Comparison of ENCODE assay signal across 10 cellular contexts in the genomic region with DNA sequence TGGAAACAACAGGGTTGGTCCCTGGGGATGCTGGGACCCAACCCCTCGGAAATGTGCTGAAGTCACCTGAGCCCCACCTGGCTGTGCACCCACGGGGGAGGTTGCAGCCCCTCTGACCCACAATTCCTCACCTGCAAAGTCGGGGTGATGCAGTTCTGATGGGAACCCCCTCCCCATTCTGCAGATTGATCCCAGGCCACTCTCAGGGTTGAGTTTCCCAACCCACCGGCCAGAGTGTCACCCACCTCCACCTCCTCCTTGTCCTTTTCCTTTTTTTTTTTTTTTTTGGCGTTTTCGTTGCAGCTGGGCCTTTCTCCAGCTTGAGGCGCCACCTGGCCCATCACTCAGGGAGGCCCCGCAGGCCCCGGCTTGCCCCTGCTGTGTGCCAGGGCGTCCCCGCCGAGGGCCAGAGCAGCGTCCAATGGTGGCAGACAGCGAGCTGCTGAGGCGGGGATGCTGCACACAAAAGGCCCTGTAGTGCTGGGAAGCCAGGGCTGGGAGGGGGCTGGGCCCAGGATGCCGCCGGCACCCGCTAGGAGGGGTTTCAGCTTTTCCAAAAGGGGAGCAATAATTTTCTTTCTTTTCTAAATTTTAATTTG. TPM values are rescaled to one million over a fixed set of nuclear protein-coding genes. Genes with fewer than 3 reads are reported as not detected.
DNase-seq lines count a peak whose midpoint lies in the region; ATAC-seq and TF ChIP-seq lines count a peak whose summit lies in the region.
"Had no signal": no experiment of that assay in that cellular context is flagged by ENCODE, and none has a peak within 500 bp of the region (broad histone marks: within the 10 kb centered on the region; RNA-seq: fewer than 3 reads in every experiment).

No MANE protein-coding gene starts in this region.

- WGBS in mammary epithelial cell (ENCODE audit: low coverage, missing lambda C conversion rate), result 3% methylated on average over 18 of the region's 18 CpGs

- H3K27ac Mint-ChIP-seq in nephron, result peak overlapping the region; percentile 73 to 86 (median 82)
- no peak overlapping the region for H3K27ac Mint-ChIP-seq in immature natural killer cell
- H3K27ac Mint-ChIP-seq: activated naive CD4-positive, alpha-beta T cell treated with anti-CD3 and anti-CD28 coated beads, Interleukin-2, amount 10 ng/mL, durations not matched to agents 7 days and 5 days; stimulated activated naive B cell treated with anti-CD40 and anti-IgM and Interleukin-4, amounts not matched to agents 10 μg/mL and 1 μg/mL and 100 μg/mL, for 72 hours had no signal

- no peaks in the 10 kb centered on the region for H4K20me1 ChIP-seq in mammary epithelial cell (ENCODE audit: insufficient read depth, low read length)

- H3K27me3 Mint-ChIP-seq in nephron (ENCODE audit: low read depth), result no peaks in the 10 kb centered on the region
- H3K27me3 Mint-ChIP-seq in immature natural killer cell (ENCODE audit: low read depth in 3 of 3), result peaks cover 6 to 15% (median 8%) of the 10 kb centered on the region in 3 donors
- H3K27me3 Mint-ChIP-seq: activated naive CD4-positive, alpha-beta T cell treated with anti-CD3 and anti-CD28 coated beads, Interleukin-2, amount 10 ng/mL, durations not matched to agents 7 days and 5 days; stimulated activated naive B cell treated with anti-CD40 and anti-IgM and Interleukin-4, amounts not matched to agents 10 μg/mL and 1 μg/mL and 100 μg/mL, for 72 hours had no signal

- intact Hi-C loops in mammary epithelial cell (cut with micrococcal nuclease), result loop anchor here (1.0 kb wide), 1 partner anchor 34 kb away; no protein-coding TSS in a partner anchor

- peak overlapping the region; percentile 72 for H3K4me2 ChIP-seq in mammary epithelial cell (ENCODE audit: insufficient read depth, low read depth, low read length)

- H3K4me3 ChIP-seq in mammary epithelial cell (replicated peaks in 1 of 3; ENCODE audit: insufficient read depth in 1 of 3, low read depth in 2 of 3, low read length in 3 of 3), result no peak overlapping the region

- H3K36me3 ChIP-seq in mammary epithelial cell (ENCODE audit: insufficient read depth, low read length), result no peaks in the 10 kb centered on the region

- peak overlapping the region; percentile 21 for H2AFZ ChIP-seq in mammary epithelial cell (ENCODE audit: low read depth, low read length)

- DNase-seq in NCI-H2107 treated with DMSO at 0.1 percent for 48 hours (lab: John Stamatoyannopoulos, UW; ENCODE audit: unreplicated experiment) (peak; percentile 77), mammary epithelial cell (peak; percentile 79), germinal center (ENCODE audit: low spot score) (no peak), UCSD-AML1 (lab: John Stamatoyannopoulos, UW; ENCODE audit: unreplicated experiment) (no peak), immature natural killer cell (no peak)
- DNase-seq: activated naive CD4-positive, alpha-beta T cell treated with anti-CD3 and anti-CD28 coated beads, Interleukin-2, amount 10 ng/mL, durations not matched to agents 7 days and 5 days; stimulated activated naive B cell treated with anti-CD40 and anti-IgM and Interleukin-4, amounts not matched to agents 10 μg/mL and 1 μg/mL and 100 μg/mL, for 72 hours had no signal

- H3K27ac ChIP-seq in C4-2B, result peak overlapping the region; percentile 68
- H3K27ac ChIP-seq in mammary epithelial cell (ENCODE audit: insufficient read depth, low read depth, low read length), result peak overlapping the region; percentile 8

- peaks cover 36% of the 10 kb centered on the region for H3K79me2 ChIP-seq in mammary epithelial cell (ENCODE audit: insufficient read depth, low read length)

- H3K4me1 ChIP-seq in mammary epithelial cell (ENCODE audit: insufficient read depth, low read length), result peaks cover 58% of the 10 kb centered on the region

- dilution Hi-C loops in mammary epithelial cell (cut with HindIII; ENCODE audit: low sequenced_read_pairs), result no loop called here

- H3K27me3 ChIP-seq in mammary epithelial cell (ENCODE audit: insufficient read depth, low read length), result no peaks in the 10 kb centered on the region

- TF ChIP-seq CTCF in C4-2B (conservative IDR thresholded peaks at IDR 0.05) (no peak), mammary epithelial cell (conservative IDR thresholded peaks at IDR 0.05 in 1 of 2, IDR thresholded peaks at IDR 0.05 in 1 of 2; ENCODE audit: extremely low read depth in 1 of 2, insufficient read depth in 1 of 2, low read depth in 1 of 2, low read length in 2 of 2) (peak in 1 of 2 donors; percentile 22), nephron (IDR thresholded peaks at IDR 0.05; ENCODE audit: unreplicated experiment in 3 of 3) (no peak)

- BruUV-seq in mammary epithelial cell (replicated peaks; lab: Mats Ljungman, UMichigan), result no TSS peak

- CTCF ChIA-PET in mammary epithelial cell (lab: Charles Lee; ENCODE audit: low non-redundant PET), result no interaction called here

- peak overlapping the region; percentile 31 to 46 (median 32) for H3K4me3 Mint-ChIP-seq in nephron
- no peak overlapping the region for H3K4me3 Mint-ChIP-seq in immature natural killer cell
- H3K4me3 Mint-ChIP-seq: activated naive CD4-positive, alpha-beta T cell treated with anti-CD3 and anti-CD28 coated beads, Interleukin-2, amount 10 ng/mL, durations not matched to agents 7 days and 5 days; stimulated activated naive B cell treated with anti-CD40 and anti-IgM and Interleukin-4, amounts not matched to agents 10 μg/mL and 1 μg/mL and 100 μg/mL, for 72 hours had no signal

- in situ Hi-C loops in mammary epithelial cell (cut with MboI; ENCODE audit: low sequenced_read_pairs in 2 of 2), result no loop called here

- no peaks in the 10 kb centered on the region for H3K9me3 Mint-ChIP-seq in nephron
- H3K9me3 Mint-ChIP-seq in immature natural killer cell, result no peaks in the 10 kb centered on the region
- H3K9me3 Mint-ChIP-seq: activated naive CD4-positive, alpha-beta T cell treated with anti-CD3 and anti-CD28 coated beads, Interleukin-2, amount 10 ng/mL, durations not matched to agents 7 days and 5 days; stimulated activated naive B cell treated with anti-CD40 and anti-IgM and Interleukin-4, amounts not matched to agents 10 μg/mL and 1 μg/mL and 100 μg/mL, for 72 hours had no signal

- H3K36me3 Mint-ChIP-seq in nephron (ENCODE audit: low read depth) (peaks cover 11% of the 10 kb centered on the region), immature natural killer cell (no peaks in the 10 kb centered on the region)

- H3K4me1 Mint-ChIP-seq in nephron, result peaks cover 21% of the 10 kb centered on the region
- H3K4me1 Mint-ChIP-seq in immature natural killer cell, result peaks cover 24 to 30% of the 10 kb centered on the region in 2 donors

- H3K9me3 ChIP-seq in mammary epithelial cell (replicated peaks; ENCODE audit: insufficient read depth, low read length), result no peaks in the 10 kb centered on the region

- ATAC-seq in GM18907 (IDR thresholded peaks at IDR 0.05; ENCODE audit: unreplicated experiment), result no peak
- ATAC-seq: stimulated activated naive B cell treated with anti-CD40 and anti-IgM and Interleukin-4, amounts not matched to agents 10 μg/mL and 1 μg/mL and 100 μg/mL, for 72 hours had no signal

- peak overlapping the region; percentile 21 for H3K9ac ChIP-seq in mammary epithelial cell (ENCODE audit: insufficient read depth, low read length)

RNA-seq across cellular contexts. Expression of a gene that starts 4.6 kb away (rescaled TPM):
- total RNA-seq in mammary epithelial cell, result 10 to 100 TPM; 37.2 to 49.7 TPM
- polyA plus RNA-seq in mammary epithelial cell, result 22.5 TPM
- 13.3 TPM for polyA minus RNA-seq in mammary epithelial cell
- 1 to 10 TPM; 1.7 to 4.7 (median 3.5) TPM for polyA plus RNA-seq in immature natural killer cell

RNA-seq across cellular contexts. Expression of a gene that starts 16.0 kb away (rescaled TPM):
- 10 to 100 TPM; 36.2 to 64.3 TPM for total RNA-seq in mammary epithelial cell
- polyA plus RNA-seq in mammary epithelial cell (61.3 TPM), immature natural killer cell (100 to 1,000 TPM in 1 of 3 donors, 10 to 100 TPM in 2; 49.0 to 184 (median 83.1) TPM)
- 45.0 TPM for polyA minus RNA-seq in mammary epithelial cell

RNA-seq across cellular contexts. Expression of a gene that starts 35.5 kb away (rescaled TPM):
- 10 to 100 TPM; 16.8 to 22.5 TPM for total RNA-seq in mammary epithelial cell
- polyA plus RNA-seq in mammary epithelial cell (38.2 TPM), immature natural killer cell (10 to 100 TPM; 12.2 to 17.7 (median 15.4) TPM)
- polyA minus RNA-seq in mammary epithelial cell, result 43.2 TPM

RNA-seq across cellular contexts. Expression of a gene that starts 46.3 kb away (rescaled TPM):
- total RNA-seq in mammary epithelial cell, result 1 to 10 TPM in 1 of 2 donors, under 1 TPM in 1; 0.33 to 1.8 TPM
- 1.9 TPM for polyA plus RNA-seq in mammary epithelial cell
- polyA minus RNA-seq in mammary epithelial cell, result not detected
- 1 to 10 TPM in 2 of 3 donors, under 1 TPM in 1; 0.77 to 1.1 (median 1.1) TPM for polyA plus RNA-seq in immature natural killer cell

RNA-seq across cellular contexts. Expression of a gene that starts 60.0 kb away (rescaled TPM):
- total RNA-seq in mammary epithelial cell, result 1 to 10 TPM; 3.8 to 7.0 TPM
- polyA plus RNA-seq in mammary epithelial cell (2.3 TPM), immature natural killer cell (10 to 100 TPM in 2 of 3 donors, 1 to 10 TPM in 1; 7.3 to 39.1 (median 12.6) TPM)
- polyA minus RNA-seq in mammary epithelial cell, result 8.9 TPM

Comparison
In these comparisons a context has a peak if more than half of its experiments do, and no peak if none do; other contexts are left out.
1. DNase-seq: peak in NCI-H2107 treated with DMSO at 0.1 percent for 48 hours (single experiment) and mammary epithelial cell (single experiment); none in germinal center (single experiment), UCSD-AML1 (single experiment) and immature natural killer cell (0 of 3).
2. H3K27ac Mint-ChIP-seq: peak in nephron (3 of 3); none in immature natural killer cell (0 of 6).
3. H3K4me3 Mint-ChIP-seq: peak in nephron (3 of 3); none in immature natural killer cell (0 of 5).